In the genomic region with DNA sequence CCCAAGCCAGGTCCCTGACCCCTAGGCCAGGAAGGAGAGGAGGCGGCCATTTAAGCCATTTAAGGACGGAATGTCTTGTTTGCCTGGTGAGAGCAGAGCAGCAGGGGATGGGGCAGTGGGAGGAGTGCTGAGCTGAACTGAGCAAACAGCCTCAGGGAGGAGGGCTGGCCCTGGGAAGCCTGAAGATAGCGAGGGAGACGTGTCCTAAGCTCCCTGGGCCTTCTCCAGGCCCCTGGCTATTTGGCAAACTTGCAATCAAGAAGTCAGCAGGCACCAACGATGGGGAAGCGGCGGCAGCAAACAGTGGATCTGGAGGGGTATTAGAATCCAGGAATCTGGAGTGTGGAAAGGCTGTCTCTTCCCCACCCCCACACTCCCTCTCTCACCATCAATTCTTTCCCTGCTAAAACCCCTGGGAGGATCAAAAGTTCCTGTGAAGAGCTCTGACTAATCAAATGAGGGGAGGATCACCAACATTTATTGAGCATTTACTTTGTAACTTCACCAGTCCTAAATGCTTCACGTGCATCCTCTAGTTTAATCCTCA, we compare ENCODE assay signal across 9 cellular contexts. TPM values are rescaled to one million over a fixed set of nuclear protein-coding genes. Genes with fewer than 3 reads are reported as not detected.
A peak's percentile ranks its signal among the peaks of the same experiment; 100 is the strongest.
DNase-seq lines count a peak whose midpoint lies in the region; ATAC-seq and TF ChIP-seq lines count a peak whose summit lies in the region.
"Had no signal": no experiment of that assay in that cellular context is flagged by ENCODE, and none has a peak within 500 bp of the region (broad histone marks: within the 10 kb centered on the region; RNA-seq: fewer than 3 reads in every experiment).

No MANE protein-coding gene starts in this region.

- H3K27me3 Mint-ChIP-seq in effector memory CD8-positive, alpha-beta T cell: no peaks in the 10 kb centered on the region
- H3K27me3 Mint-ChIP-seq in natural killer cell treated with Interleukin-12 subunit alpha and Interleukin-12 subunit beta and Interleukin-15 and Interleukin-18, amount 100 ng/mL, for 72 hours: no peaks in the 10 kb centered on the region

- no peaks in the 10 kb centered on the region for H3K9me3 Mint-ChIP-seq in effector memory CD8-positive, alpha-beta T cell
- H3K9me3 Mint-ChIP-seq in natural killer cell treated with Interleukin-12 subunit alpha and Interleukin-12 subunit beta and Interleukin-15 and Interleukin-18, amount 100 ng/mL, for 72 hours: no peaks in the 10 kb centered on the region

- H3K4me1 Mint-ChIP-seq in effector memory CD8-positive, alpha-beta T cell (ENCODE audit: low read depth in 2 of 2): peaks cover 89 to 91% of the 10 kb centered on the region in 2 donors
- peaks cover 76 to 83% of the 10 kb centered on the region in 2 donors for H3K4me1 Mint-ChIP-seq in natural killer cell treated with Interleukin-12 subunit alpha and Interleukin-12 subunit beta and Interleukin-15 and Interleukin-18, amount 100 ng/mL, for 72 hours (ENCODE audit: low read depth in 2 of 2)

- H3K27ac Mint-ChIP-seq in effector memory CD8-positive, alpha-beta T cell: peak overlapping the region; percentile 99
- H3K27ac Mint-ChIP-seq in natural killer cell treated with Interleukin-12 subunit alpha and Interleukin-12 subunit beta and Interleukin-15 and Interleukin-18, amount 100 ng/mL, for 72 hours: peak overlapping the region; percentile 97 to 99

- H3K36me3 Mint-ChIP-seq in effector memory CD8-positive, alpha-beta T cell (ENCODE audit: insufficient read depth): peaks cover 90% of the 10 kb centered on the region
- no peaks in the 10 kb centered on the region for H3K36me3 Mint-ChIP-seq in natural killer cell treated with Interleukin-12 subunit alpha and Interleukin-12 subunit beta and Interleukin-15 and Interleukin-18, amount 100 ng/mL, for 72 hours

- TF ChIP-seq CTCF in BE2C (IDR thresholded peaks at IDR 0.05; ENCODE audit: low read depth, low read length): no peak

- peaks cover 89% of the 10 kb centered on the region for H3K4me1 ChIP-seq in BE2C

- no peak overlapping the region for H3K4me3 ChIP-seq in BE2C (ENCODE audit: low read depth, low read length)

- DNase-seq in BE2C (peak; percentile 65), NCI-H526 (lab: John Stamatoyannopoulos, UW) (peak; percentile 72 to 85), nucleus accumbens (lab: John Stamatoyannopoulos, UW) (no peak), NCI-H1092 (lab: John Stamatoyannopoulos, UW) (no peak), HUDEP-2 (lab: John Stamatoyannopoulos, UW; ENCODE audit: unreplicated experiment in 76 of 76) (no peak), NCI-H345 (lab: John Stamatoyannopoulos, UW) (no peak)
- DNase-seq in effector memory CD8-positive, alpha-beta T cell: no peak
- no peak for DNase-seq in natural killer cell treated with Interleukin-12 subunit alpha and Interleukin-12 subunit beta and Interleukin-15 and Interleukin-18, amount 100 ng/mL, for 72 hours (ENCODE audit: low spot score)

- no peaks in the 10 kb centered on the region for H3K9me3 ChIP-seq in BE2C

- peak overlapping the region; percentile 91 to 94 for H3K4me3 Mint-ChIP-seq in effector memory CD8-positive, alpha-beta T cell
- H3K4me3 Mint-ChIP-seq in natural killer cell treated with Interleukin-12 subunit alpha and Interleukin-12 subunit beta and Interleukin-15 and Interleukin-18, amount 100 ng/mL, for 72 hours: peak overlapping the region; percentile 78

- no peak for ATAC-seq in effector memory CD8-positive, alpha-beta T cell (replicated peaks)
- ATAC-seq in natural killer cell treated with Interleukin-12 subunit alpha and Interleukin-12 subunit beta and Interleukin-15 and Interleukin-18, amount 100 ng/mL, for 72 hours: no peak

- no peaks in the 10 kb centered on the region; the same call in 1 of the 2 replicates for H3K36me3 ChIP-seq in BE2C

- no peaks in the 10 kb centered on the region for H3K27me3 ChIP-seq in BE2C

RNA-seq across cellular contexts. Expression of a gene that starts 8.8 kb away (rescaled TPM):
- polyA plus RNA-seq in BE2C (2012; ENCODE audit: insufficient read depth, insufficient read length, low read depth): 104 TPM
- total RNA-seq in natural killer cell treated with Interleukin-12 subunit alpha and Interleukin-12 subunit beta and Interleukin-15 and Interleukin-18, amount 100 ng/mL, for 72 hours: 10 to 100 TPM; 33.5 to 62.2 TPM

RNA-seq across cellular contexts. Expression of a gene that starts 33.2 kb away (rescaled TPM):
- polyA plus RNA-seq in BE2C (2012; ENCODE audit: insufficient read depth, insufficient read length, low read depth): not detected
- 1 to 10 TPM; 3.1 to 6.3 TPM for total RNA-seq in natural killer cell treated with Interleukin-12 subunit alpha and Interleukin-12 subunit beta and Interleukin-15 and Interleukin-18, amount 100 ng/mL, for 72 hours
- total RNA-seq: epithelial cell of proximal tubule had no signal

RNA-seq across cellular contexts. Expression of a gene that starts 39.2 kb away (rescaled TPM):
- 0.94 TPM for polyA plus RNA-seq in BE2C (2012; ENCODE audit: insufficient read depth, insufficient read length, low read depth)
- 1 to 10 TPM in 1 of 2 donors, under 1 TPM in 1; 0.64 to 1.1 TPM for total RNA-seq in natural killer cell treated with Interleukin-12 subunit alpha and Interleukin-12 subunit beta and Interleukin-15 and Interleukin-18, amount 100 ng/mL, for 72 hours
- total RNA-seq: epithelial cell of proximal tubule had no signal

RNA-seq across cellular contexts. Expression of a gene that starts 54.6 kb away (rescaled TPM):
- not detected for polyA plus RNA-seq in BE2C (2012; ENCODE audit: insufficient read depth, insufficient read length, low read depth)
- not detected for total RNA-seq in natural killer cell treated with Interleukin-12 subunit alpha and Interleukin-12 subunit beta and Interleukin-15 and Interleukin-18, amount 100 ng/mL, for 72 hours
- total RNA-seq: epithelial cell of proximal tubule had no signal

Comparison
In these comparisons a context has a peak if more than half of its experiments do, and no peak if none do; other contexts are left out.
1. DNase-seq: peak in BE2C (single experiment) and NCI-H526 (2 of 2); none in effector memory CD8-positive, alpha-beta T cell (0 of 3), natural killer cell treated with Interleukin-12 subunit alpha and Interleukin-12 subunit beta and Interleukin-15 and Interleukin-18, amount 100 ng/mL, for 72 hours (single experiment), nucleus accumbens (0 of 56), NCI-H1092 (single experiment), HUDEP-2 (0 of 76) and NCI-H345 (single experiment).